ENCODE assay signal across 11 cellular contexts in genomic region chr5:58294598-58295298, GRCh38.
DNase-seq lines count a peak whose midpoint lies in the region; ATAC-seq and TF ChIP-seq lines count a peak whose summit lies in the region.
"Had no signal": no experiment of that assay in that cellular context is flagged by ENCODE, and none has a peak within 500 bp of the region (broad histone marks: within the 10 kb centered on the region; RNA-seq: fewer than 3 reads in every experiment).

No MANE protein-coding gene starts in this region.

- no peak for DNase-seq in left ventricle myocardium inferior
- DNase-seq in cardiac septum (ENCODE audit: low spot score): no peak
- DNase-seq in dermis blood vessel endothelial cell: peak; percentile 91
- no peak for DNase-seq in upper lobe of right lung
- no peak for DNase-seq in DMS153 treated with DMSO at 0.1 percent for 48 hours (lab: John Stamatoyannopoulos, UW; ENCODE audit: unreplicated experiment)
- no peak for DNase-seq in posterior cingulate gyrus
- no peak for DNase-seq in glutamatergic neuron
- DNase-seq: CD4-positive, CD25-positive, alpha-beta regulatory T cell; OCI-M1 had no signal

- ATAC-seq in HG03354 (IDR thresholded peaks at IDR 0.05; ENCODE audit: poor library complexity, severe bottlenecking, unreplicated experiment) (peak; percentile 85), upper lobe of right lung (peak; percentile 87)

- H3K4me3 Mint-ChIP-seq in glutamatergic neuron (ENCODE audit: unreplicated experiment): no peak overlapping the region
- H3K4me3 Mint-ChIP-seq: activated naive CD4-positive, alpha-beta T cell treated with anti-CD3 and anti-CD28 coated beads, Interleukin-2, amount 50 U/mL, for 24 hours; CD4-positive, CD25-positive, alpha-beta regulatory T cell had no signal

- no peak overlapping the region for H3K27ac Mint-ChIP-seq in glutamatergic neuron (ENCODE audit: unreplicated experiment)
- H3K27ac Mint-ChIP-seq: activated naive CD4-positive, alpha-beta T cell treated with anti-CD3 and anti-CD28 coated beads, Interleukin-2, amount 50 U/mL, for 24 hours; CD4-positive, CD25-positive, alpha-beta regulatory T cell had no signal

- H3K9me3 ChIP-seq in left ventricle myocardium inferior (replicated peaks): no peaks in the 10 kb centered on the region
- no peaks in the 10 kb centered on the region for H3K9me3 ChIP-seq in upper lobe of right lung

- no peaks in the 10 kb centered on the region for H3K36me3 ChIP-seq in left ventricle myocardium inferior
- no peaks in the 10 kb centered on the region for H3K36me3 ChIP-seq in upper lobe of right lung

- no peak for TF ChIP-seq CTCF in left ventricle myocardium inferior (IDR thresholded peaks at IDR 0.05; ENCODE audit: borderline replicate concordance)
- TF ChIP-seq CTCF in upper lobe of right lung (IDR thresholded peaks at IDR 0.05): no peak
- no peak for TF ChIP-seq CTCF in glutamatergic neuron (IDR thresholded peaks at IDR 0.05; ENCODE audit: partially characterized antibody, unreplicated experiment)

- H3K27me3 ChIP-seq in left ventricle myocardium inferior (ENCODE audit: low read depth) (no peaks in the 10 kb centered on the region), upper lobe of right lung (no peaks in the 10 kb centered on the region)

- H3K9me3 Mint-ChIP-seq in glutamatergic neuron (ENCODE audit: unreplicated experiment): no peaks in the 10 kb centered on the region
- H3K9me3 Mint-ChIP-seq: activated naive CD4-positive, alpha-beta T cell treated with anti-CD3 and anti-CD28 coated beads, Interleukin-2, amount 50 U/mL, for 24 hours had no signal

- no peaks in the 10 kb centered on the region for H3K27me3 Mint-ChIP-seq in glutamatergic neuron (ENCODE audit: unreplicated experiment)
- H3K27me3 Mint-ChIP-seq: CD4-positive, CD25-positive, alpha-beta regulatory T cell had no signal

- H3K4me1 Mint-ChIP-seq in glutamatergic neuron (ENCODE audit: low read depth, unreplicated experiment): no peaks in the 10 kb centered on the region
- H3K4me1 Mint-ChIP-seq: activated naive CD4-positive, alpha-beta T cell treated with anti-CD3 and anti-CD28 coated beads, Interleukin-2, amount 50 U/mL, for 24 hours; CD4-positive, CD25-positive, alpha-beta regulatory T cell had no signal

- H3K4me3 ChIP-seq in left ventricle myocardium inferior: no peak overlapping the region
- no peak overlapping the region for H3K4me3 ChIP-seq in upper lobe of right lung

- H3K36me3 Mint-ChIP-seq in glutamatergic neuron (ENCODE audit: unreplicated experiment): no peaks in the 10 kb centered on the region
- H3K36me3 Mint-ChIP-seq: activated naive CD4-positive, alpha-beta T cell treated with anti-CD3 and anti-CD28 coated beads, Interleukin-2, amount 50 U/mL, for 24 hours; CD4-positive, CD25-positive, alpha-beta regulatory T cell had no signal

- H3K4me1 ChIP-seq in left ventricle myocardium inferior (no peaks in the 10 kb centered on the region), upper lobe of right lung (no peaks in the 10 kb centered on the region)

- H3K27ac ChIP-seq in left ventricle myocardium inferior (replicated peaks) (peak overlapping the region; percentile 59), upper lobe of right lung (peak overlapping the region; percentile 11)

- intact Hi-C loops in left ventricle myocardium inferior (cut with micrococcal nuclease) (no loop called here), cardiac septum (cut with DNase I) (no loop called here), upper lobe of right lung (cut with DNase I) (no loop called here), posterior cingulate gyrus (cut with DNase I) (no loop called here)
